ENCODE assay signal across 22 cellular contexts in the genomic region with DNA sequence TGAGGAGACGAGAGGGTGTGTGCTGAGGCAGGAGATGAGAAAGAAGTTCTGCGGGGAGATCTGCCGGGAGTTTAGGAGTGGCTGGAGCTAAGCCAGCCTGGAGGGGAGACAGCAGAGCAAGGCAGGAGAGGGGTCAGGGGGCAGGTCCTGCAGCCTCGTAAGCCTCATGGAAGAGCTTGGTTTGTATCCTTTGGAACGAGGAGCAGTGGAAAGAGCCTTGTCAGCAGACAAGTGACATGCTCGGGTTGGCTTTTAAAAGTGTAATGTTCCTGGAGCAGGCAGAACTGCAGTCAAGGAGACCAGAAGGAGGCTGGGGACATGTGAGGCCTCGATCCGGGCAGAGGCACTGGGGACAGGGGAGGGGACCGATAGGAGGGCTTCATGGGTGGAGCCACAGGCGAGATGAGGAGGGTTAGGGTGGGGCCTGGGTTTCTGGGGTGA. TPM values are rescaled to one million over a fixed set of nuclear protein-coding genes. Genes with fewer than 3 reads are reported as not detected.
DNase-seq lines count a peak whose midpoint lies in the region; ATAC-seq, FAIRE-seq and TF ChIP-seq lines count a peak whose summit lies in the region.
"Had no signal": no experiment of that assay in that cellular context is flagged by ENCODE, and none has a peak within 500 bp of the region (broad histone marks: within the 10 kb centered on the region; RNA-seq: fewer than 3 reads in every experiment).

No MANE protein-coding gene starts in this region.

- POLR2A ChIA-PET in A549 (lab: Yijun Ruan, JAX) = no interaction called here

- TF ChIP-seq CTCF in A549 (IDR thresholded peaks at IDR 0.05) = no peak

- FAIRE-seq in A549 (lab: Jason Lieb, UNC) = no peak
- FAIRE-seq: D721Med, endometrium had no signal

- DNase-seq in A549 (ENCODE audit: low read depth in 1 of 2, low spot score in 1 of 2) (no peak), islet precursor cell (peak; percentile 45), retina (peak; percentile 22), NCI-H2171 treated with DMSO at 0.1 percent for 48 hours (lab: John Stamatoyannopoulos, UW) (no peak), kidney glomerular epithelial cell (lab: John Stamatoyannopoulos, UW) (no peak), NCI-H187 treated with DMSO at 0.1 percent for 48 hours (lab: John Stamatoyannopoulos, UW) (no peak)
- peak; percentile 44 for DNase-seq in activated CD8-positive, alpha-beta memory T cell treated with anti-CD3 and anti-CD28 coated beads, Interleukin-2, amount 50 U/mL, for 48 hours
- no peak for DNase-seq in activated CD4-positive, CD25-positive, alpha-beta regulatory T cell (lab: John Stamatoyannopoulos, UW)
- DNase-seq: activated CD4-positive, alpha-beta T cell treated with anti-CD3 and anti-CD28 coated beads, Interleukin-2, amount 50 U/mL, for 1 hour; cortex of kidney; H7; KG1; left cardiac atrium; mucosa of descending colon; NCI-H1436 treated with DMSO at 0.1 percent for 48 hours; NCI-H526 treated with DMSO at 0.1 percent for 48 hours; stimulated activated CD4-positive, alpha-beta T cell treated with anti-CD3 and anti-CD28 coated beads, Interleukin-12 subunit alpha, Interleukin-12 subunit beta, amount 100 ng/mL, for 4 hours had no signal

- CTCF ChIA-PET in A549 (lab: Yijun Ruan, JAX) = interaction anchor here (1.1 to 9.8 kb wide), 3 partner anchors 25 to 40 kb away, joined by 4 to 57 read pairs (median 6); no protein-coding TSS in a partner anchor

- no peaks in the 10 kb centered on the region for H3K4me1 ChIP-seq in A549

- no peaks in the 10 kb centered on the region for H3K9me3 ChIP-seq in A549
- H3K9me3 ChIP-seq: mucosa of descending colon had no signal

- ATAC-seq in A549 = no peak
- ATAC-seq: mucosa of descending colon had no signal

- 63% methylated on average over 10 of the region's 10 CpGs for WGBS in A549 (ENCODE audit: missing lambda C conversion rate)

- no peak overlapping the region for H3K27ac ChIP-seq in A549
- H3K27ac ChIP-seq: RWPE1, VCaP had no signal

- H3K4me3 ChIP-seq in A549 = no peak overlapping the region
- H3K4me3 ChIP-seq: mucosa of descending colon had no signal

- H3K4me2 ChIP-seq in A549 = no peak overlapping the region

- no peak for TF ChIP-seq RAD21 in A549 (conservative IDR thresholded peaks at IDR 0.05 in 1 of 2, IDR thresholded peaks at IDR 0.05 in 1 of 2)

- TF ChIP-seq POLR2A in A549 (IDR thresholded peaks at IDR 0.05; ENCODE audit: low read length) = no peak

- no peak for TF ChIP-seq EP300 in A549 (IDR thresholded peaks at IDR 0.05)

TF ChIP-seq in A549, 52 proteins besides CTCF, POLR2A, EP300 and RAD21:
- TF ChIP-seq, protein P1, sequence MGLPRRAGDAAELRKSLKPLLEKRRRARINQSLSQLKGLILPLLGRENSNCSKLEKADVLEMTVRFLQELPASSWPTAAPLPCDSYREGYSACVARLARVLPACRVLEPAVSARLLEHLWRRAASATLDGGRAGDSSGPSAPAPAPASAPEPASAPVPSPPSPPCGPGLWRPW (IDR thresholded peaks at IDR 0.05) = no peak
- TF ChIP-seq MAFK (IDR thresholded peaks at IDR 0.05; ENCODE audit: partially characterized antibody) (peak; percentile 7), SREBF2 (IDR thresholded peaks at IDR 0.05) (no peak), PHF8 (IDR thresholded peaks at IDR 0.05; ENCODE audit: borderline replicate concordance, low read depth) (no peak)

RNA-seq across cellular contexts. Expression of gene TUB, which starts 21.4 kb away (rescaled TPM):
- 11.3 and 11.7 TPM in 2 replicates for polyA plus RNA-seq in A549 (2011; rRNA removed)
- 7.8 and 10.0 TPM in 2 replicates for polyA plus RNA-seq in A549 (2012; cell fraction: cytosol; rRNA removed)
- polyA plus RNA-seq in A549 (2012; cell fraction: nucleus; rRNA removed) = 11.7 and 17.0 TPM in 2 replicates
- polyA plus RNA-seq in A549 (2017; fragmentation: RNase III; extraction: RNeasy Plus Mini Kit Qiagen cat#74134 plus additional on column Dnase treatment) = 12.5 to 13.2 TPM (median 12.8 TPM) in 3 replicates
- 12.6 and 14.5 TPM in 2 replicates for polyA minus RNA-seq in A549 (2011; rRNA and poly(A)+ RNA removed)
- polyA plus RNA-seq: CD14-positive monocyte had no signal

Comparison
In these comparisons a context has a peak if more than half of its experiments do, and no peak if none do; other contexts are left out.
1. DNase-seq: peak in activated CD8-positive, alpha-beta memory T cell treated with anti-CD3 and anti-CD28 coated beads, Interleukin-2, amount 50 U/mL, for 48 hours (single experiment), islet precursor cell (single experiment) and retina (single experiment); none in A549 (0 of 2), NCI-H2171 treated with DMSO at 0.1 percent for 48 hours (single experiment), activated CD4-positive, CD25-positive, alpha-beta regulatory T cell (0 of 4), kidney glomerular epithelial cell (single experiment) and NCI-H187 treated with DMSO at 0.1 percent for 48 hours (single experiment).